In the genomic region with DNA sequence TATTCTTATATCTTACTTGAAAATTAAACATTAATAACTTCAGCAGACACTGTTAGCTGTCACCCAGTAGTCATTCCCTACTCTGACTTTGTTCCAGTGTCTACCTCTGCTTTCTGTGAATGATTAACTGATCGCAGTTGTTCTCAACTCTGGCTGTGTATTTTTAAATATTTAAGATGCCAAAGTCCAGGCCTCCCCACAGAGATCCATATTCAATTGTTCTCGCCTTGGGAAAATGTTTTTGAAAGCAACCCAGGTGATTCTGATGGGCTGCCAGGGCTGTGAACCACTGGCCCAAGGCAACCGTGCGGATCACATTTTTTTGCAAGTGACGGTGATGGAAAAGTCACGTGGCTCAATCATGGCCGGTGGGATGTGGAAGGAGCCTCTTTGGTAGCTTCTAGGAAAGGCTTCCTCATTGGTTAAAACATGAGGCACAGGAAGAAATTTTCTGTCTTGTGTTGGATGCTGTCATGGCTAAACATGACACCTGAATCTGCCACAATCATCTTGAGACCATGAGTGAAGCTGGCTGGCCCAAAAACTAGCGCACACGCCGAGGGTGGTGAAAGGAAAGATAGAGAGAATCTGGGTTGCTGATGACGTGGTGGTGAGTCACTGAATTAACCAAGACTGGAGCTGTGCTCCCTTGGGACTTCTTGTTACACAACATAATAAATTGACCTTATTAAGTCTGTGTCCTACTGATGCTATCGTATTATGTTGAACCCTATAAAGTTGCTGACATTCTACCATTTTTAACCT, we compare ENCODE assay signal across 1 cellular context.
A peak's percentile ranks its signal among the peaks of the same experiment; 100 is the strongest.
TF ChIP-seq lines count a peak whose summit lies in the region.

No MANE protein-coding gene starts in this region.

TF ChIP-seq in K562, 482 proteins besides CTCF, POLR2A, EP300 and RAD21 (continued from another document and continues in another):
- TF ChIP-seq NRF1 (conservative IDR thresholded peaks at IDR 0.05 in 1 of 2, IDR thresholded peaks at IDR 0.05 in 1 of 2) (no peak), BHLHE40 (IDR thresholded peaks at IDR 0.05; ENCODE audit: low read length) (peak; percentile 21; the same call in 1 of the 2 replicates), BRF1 (IDR thresholded peaks at IDR 0.05; ENCODE audit: borderline replicate concordance, extremely low read depth, insufficient read length) (no peak), SETDB1 (IDR thresholded peaks at IDR 0.05; ENCODE audit: low read length) (no peak), RBM22 (IDR thresholded peaks at IDR 0.05; ENCODE audit: low read depth, low read length, poor library complexity, severe bottlenecking) (no peak), USF2 (CRISPR knock-in tag; IDR thresholded peaks at IDR 0.05) (peak; percentile 80), CREB1 (IDR thresholded peaks at IDR 0.05) (no peak; the same call in 1 of the 2 replicates), CREB1 (CRISPR knock-in tag; IDR thresholded peaks at IDR 0.05) (peak; percentile 56; the same call in 1 of the 2 replicates), TFE3 (CRISPR knock-in tag; IDR thresholded peaks at IDR 0.05) (peak; percentile 47; the same call in 1 of the 2 replicates), EZH2 (IDR thresholded peaks at IDR 0.05; ENCODE audit: borderline replicate concordance, low read depth, low read length) (no peak), ESRRB (CRISPR knock-in tag; IDR thresholded peaks at IDR 0.05; ENCODE audit: borderline replicate concordance) (no peak), HMG20A (CRISPR knock-in tag; conservative IDR thresholded peaks at IDR 0.05) (no peak), JUND (IDR thresholded peaks at IDR 0.05; ENCODE audit: borderline replicate concordance, low read depth, low read length) (peak; percentile 87), JUND (tag; IDR thresholded peaks at IDR 0.05; ENCODE audit: borderline replicate concordance, low read depth, low read length) (peak; percentile 91), HMG20B (CRISPR knock-in tag; IDR thresholded peaks at IDR 0.05) (no peak), RAD51 (IDR thresholded peaks at IDR 0.05; ENCODE audit: borderline replicate concordance, low read depth) (peak; percentile 76), GTF2F1 (IDR thresholded peaks at IDR 0.05; ENCODE audit: low read depth, low read length) (no peak), SMARCC2 (IDR thresholded peaks at IDR 0.05; ENCODE audit: low read depth) (no peak), ILK (tag; IDR thresholded peaks at IDR 0.05; ENCODE audit: borderline replicate concordance, low read depth) (no peak), ZNF696 (CRISPR knock-in tag; conservative IDR thresholded peaks at IDR 0.05) (no peak), TAF7 (tag; IDR thresholded peaks at IDR 0.05) (no peak), TRIM28 (IDR thresholded peaks at IDR 0.05) (no peak), ZNF583 (CRISPR knock-in tag; IDR thresholded peaks at IDR 0.05) (no peak), SMAD3 (CRISPR knock-in tag; conservative IDR thresholded peaks at IDR 0.05) (no peak), ZKSCAN1 (IDR thresholded peaks at IDR 0.05; ENCODE audit: low read depth, low read length) (no peak), CEBPG (CRISPR knock-in tag; IDR thresholded peaks at IDR 0.05) (no peak), CEBPG (tag; conservative IDR thresholded peaks at IDR 0.05 in 1 of 2, IDR thresholded peaks at IDR 0.05 in 1 of 2) (peak in 1 of 2 experiments; percentile 53; a peak in 1 of 4 replicates), MXI1 (IDR thresholded peaks at IDR 0.05; ENCODE audit: low read depth, low read length) (no peak), CREM (IDR thresholded peaks at IDR 0.05; ENCODE audit: low read depth) (peak; percentile 76), FOXA3 (CRISPR knock-in tag; conservative IDR thresholded peaks at IDR 0.05 in 1 of 2, IDR thresholded peaks at IDR 0.05 in 1 of 2) (no peak), HOXB6 (CRISPR knock-in tag; IDR thresholded peaks at IDR 0.05; ENCODE audit: borderline replicate concordance) (no peak), L3MBTL2 (IDR thresholded peaks at IDR 0.05) (peak; percentile 62; the same call in 1 of the 2 replicates), CHD7 (IDR thresholded peaks at IDR 0.05; ENCODE audit: low read depth, low read length) (no peak)
- TF ChIP-seq, protein P1, sequence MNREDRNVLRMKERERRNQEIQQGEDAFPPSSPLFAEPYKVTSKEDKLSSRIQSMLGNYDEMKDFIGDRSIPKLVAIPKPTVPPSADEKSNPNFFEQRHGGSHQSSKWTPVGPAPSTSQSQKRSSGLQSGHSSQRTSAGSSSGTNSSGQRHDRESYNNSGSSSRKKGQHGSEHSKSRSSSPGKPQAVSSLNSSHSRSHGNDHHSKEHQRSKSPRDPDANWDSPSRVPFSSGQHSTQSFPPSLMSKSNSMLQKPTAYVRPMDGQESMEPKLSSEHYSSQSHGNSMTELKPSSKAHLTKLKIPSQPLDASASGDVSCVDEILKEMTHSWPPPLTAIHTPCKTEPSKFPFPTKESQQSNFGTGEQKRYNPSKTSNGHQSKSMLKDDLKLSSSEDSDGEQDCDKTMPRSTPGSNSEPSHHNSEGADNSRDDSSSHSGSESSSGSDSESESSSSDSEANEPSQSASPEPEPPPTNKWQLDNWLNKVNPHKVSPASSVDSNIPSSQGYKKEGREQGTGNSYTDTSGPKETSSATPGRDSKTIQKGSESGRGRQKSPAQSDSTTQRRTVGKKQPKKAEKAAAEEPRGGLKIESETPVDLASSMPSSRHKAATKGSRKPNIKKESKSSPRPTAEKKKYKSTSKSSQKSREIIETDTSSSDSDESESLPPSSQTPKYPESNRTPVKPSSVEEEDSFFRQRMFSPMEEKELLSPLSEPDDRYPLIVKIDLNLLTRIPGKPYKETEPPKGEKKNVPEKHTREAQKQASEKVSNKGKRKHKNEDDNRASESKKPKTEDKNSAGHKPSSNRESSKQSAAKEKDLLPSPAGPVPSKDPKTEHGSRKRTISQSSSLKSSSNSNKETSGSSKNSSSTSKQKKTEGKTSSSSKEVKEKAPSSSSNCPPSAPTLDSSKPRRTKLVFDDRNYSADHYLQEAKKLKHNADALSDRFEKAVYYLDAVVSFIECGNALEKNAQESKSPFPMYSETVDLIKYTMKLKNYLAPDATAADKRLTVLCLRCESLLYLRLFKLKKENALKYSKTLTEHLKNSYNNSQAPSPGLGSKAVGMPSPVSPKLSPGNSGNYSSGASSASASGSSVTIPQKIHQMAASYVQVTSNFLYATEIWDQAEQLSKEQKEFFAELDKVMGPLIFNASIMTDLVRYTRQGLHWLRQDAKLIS (CRISPR knock-in tag; IDR thresholded peaks at IDR 0.05), result no peak
- TF ChIP-seq, protein P2, sequence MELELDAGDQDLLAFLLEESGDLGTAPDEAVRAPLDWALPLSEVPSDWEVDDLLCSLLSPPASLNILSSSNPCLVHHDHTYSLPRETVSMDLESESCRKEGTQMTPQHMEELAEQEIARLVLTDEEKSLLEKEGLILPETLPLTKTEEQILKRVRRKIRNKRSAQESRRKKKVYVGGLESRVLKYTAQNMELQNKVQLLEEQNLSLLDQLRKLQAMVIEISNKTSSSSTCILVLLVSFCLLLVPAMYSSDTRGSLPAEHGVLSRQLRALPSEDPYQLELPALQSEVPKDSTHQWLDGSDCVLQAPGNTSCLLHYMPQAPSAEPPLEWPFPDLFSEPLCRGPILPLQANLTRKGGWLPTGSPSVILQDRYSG (tag; conservative IDR thresholded peaks at IDR 0.05; ENCODE audit: low read depth), result no peak
- TF ChIP-seq, protein P3, sequence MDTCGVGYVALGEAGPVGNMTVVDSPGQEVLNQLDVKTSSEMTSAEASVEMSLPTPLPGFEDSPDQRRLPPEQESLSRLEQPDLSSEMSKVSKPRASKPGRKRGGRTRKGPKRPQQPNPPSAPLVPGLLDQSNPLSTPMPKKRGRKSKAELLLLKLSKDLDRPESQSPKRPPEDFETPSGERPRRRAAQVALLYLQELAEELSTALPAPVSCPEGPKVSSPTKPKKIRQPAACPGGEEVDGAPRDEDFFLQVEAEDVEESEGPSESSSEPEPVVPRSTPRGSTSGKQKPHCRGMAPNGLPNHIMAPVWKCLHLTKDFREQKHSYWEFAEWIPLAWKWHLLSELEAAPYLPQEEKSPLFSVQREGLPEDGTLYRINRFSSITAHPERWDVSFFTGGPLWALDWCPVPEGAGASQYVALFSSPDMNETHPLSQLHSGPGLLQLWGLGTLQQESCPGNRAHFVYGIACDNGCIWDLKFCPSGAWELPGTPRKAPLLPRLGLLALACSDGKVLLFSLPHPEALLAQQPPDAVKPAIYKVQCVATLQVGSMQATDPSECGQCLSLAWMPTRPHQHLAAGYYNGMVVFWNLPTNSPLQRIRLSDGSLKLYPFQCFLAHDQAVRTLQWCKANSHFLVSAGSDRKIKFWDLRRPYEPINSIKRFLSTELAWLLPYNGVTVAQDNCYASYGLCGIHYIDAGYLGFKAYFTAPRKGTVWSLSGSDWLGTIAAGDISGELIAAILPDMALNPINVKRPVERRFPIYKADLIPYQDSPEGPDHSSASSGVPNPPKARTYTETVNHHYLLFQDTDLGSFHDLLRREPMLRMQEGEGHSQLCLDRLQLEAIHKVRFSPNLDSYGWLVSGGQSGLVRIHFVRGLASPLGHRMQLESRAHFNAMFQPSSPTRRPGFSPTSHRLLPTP (IDR thresholded peaks at IDR 0.05; ENCODE audit: borderline replicate concordance, extremely low read depth, insufficient read length), result no peak
